In genomic region chr10:110568055-110568735, GRCh38 we compare ENCODE assay signal across 8 cellular contexts. TPM values are rescaled to one million over a fixed set of nuclear protein-coding genes. Genes with fewer than 3 reads are reported as not detected.
DNase-seq lines count a peak whose midpoint lies in the region; ATAC-seq and TF ChIP-seq lines count a peak whose summit lies in the region.

No MANE protein-coding gene starts in this region.

- H4K8ac ChIP-seq in trophoblast cell (ENCODE audit: low read depth, low read length): peak overlapping the region; percentile 93

- peaks cover 6% of the 10 kb centered on the region for H3K79me2 ChIP-seq in trophoblast cell (ENCODE audit: control insufficient read depth, insufficient read depth, low read length, poor library complexity)

- peaks cover 9% of the 10 kb centered on the region for H3K79me1 ChIP-seq in trophoblast cell (ENCODE audit: low read length)

- peaks cover 36% of the 10 kb centered on the region for H3K4me1 Mint-ChIP-seq in activated naive CD4-positive, alpha-beta T cell treated with anti-CD3 and anti-CD28 coated beads for 36 hours (ENCODE audit: low read depth)

- TF ChIP-seq CTCF in Peyer's patch (IDR thresholded peaks at IDR 0.05): no peak
- TF ChIP-seq CTCF in cardiac muscle cell (IDR thresholded peaks at IDR 0.05; ENCODE audit: low read depth, low read length): no peak

- peak overlapping the region; percentile 98 for H3K27ac Mint-ChIP-seq in activated naive CD4-positive, alpha-beta T cell treated with anti-CD3 and anti-CD28 coated beads for 36 hours

- peak overlapping the region; percentile 94 for H3K14ac ChIP-seq in trophoblast cell (ENCODE audit: low read length)

- no CpG with 5 or more reads among the region's 40 CpGs for WGBS in trophoblast cell (ENCODE audit: extremely low coverage, insufficient coverage, insufficient read length)
- WGBS in urinary bladder: under 1% methylated on average over 40 of the region's 40 CpGs

- H3K4me2 ChIP-seq in trophoblast cell (ENCODE audit: low read length): peak overlapping the region; percentile 77

- intact Hi-C loops in activated naive CD4-positive, alpha-beta T cell treated with anti-CD3 and anti-CD28 coated beads for 36 hours (cut with micrococcal nuclease): loop anchor here (1.0 to 5.0 kb wide), 4 partner anchors 9 to 591 kb away; partner anchors contain the start of gene PDCD4

- H3K9me3 ChIP-seq in Peyer's patch (no peaks in the 10 kb centered on the region), cardiac muscle cell (ENCODE audit: low read depth) (no peaks in the 10 kb centered on the region), trophoblast cell (ENCODE audit: insufficient read depth, low read depth, low read length) (no peaks in the 10 kb centered on the region)

- H2BK120ac ChIP-seq in trophoblast cell (ENCODE audit: insufficient read depth, low read length, poor library complexity): peak overlapping the region; percentile 8

- H3K9ac ChIP-seq in trophoblast cell (ENCODE audit: low read length): peak overlapping the region; percentile 91

- no peaks in the 10 kb centered on the region for H3K9me3 Mint-ChIP-seq in activated naive CD4-positive, alpha-beta T cell treated with anti-CD3 and anti-CD28 coated beads for 36 hours

- H3K27me3 ChIP-seq in Peyer's patch (no peaks in the 10 kb centered on the region), cardiac muscle cell (no peaks in the 10 kb centered on the region), trophoblast cell (ENCODE audit: insufficient read depth, low read length) (no peaks in the 10 kb centered on the region)

- H2AK5ac ChIP-seq in trophoblast cell (ENCODE audit: low read length): no peak overlapping the region

- peak; percentile 26 for ATAC-seq in HG02973 (IDR thresholded peaks at IDR 0.05; ENCODE audit: unreplicated experiment)

- no peak overlapping the region for H3K23ac ChIP-seq in trophoblast cell (ENCODE audit: low read length)

- H2BK12ac ChIP-seq in trophoblast cell (ENCODE audit: low read length): no peak overlapping the region

- H4K12ac ChIP-seq in trophoblast cell (ENCODE audit: low read depth, low read length): no peak overlapping the region

- H3K18ac ChIP-seq in trophoblast cell (ENCODE audit: low read length): peak overlapping the region; percentile 9

- H4K91ac ChIP-seq in trophoblast cell (ENCODE audit: low read depth, low read length): peak overlapping the region; percentile 81

- peak overlapping the region; percentile 91 for H2AFZ ChIP-seq in trophoblast cell (ENCODE audit: insufficient read depth, low read length, poor library complexity)

- peak overlapping the region; percentile 89 for H3K4ac ChIP-seq in trophoblast cell (ENCODE audit: low read depth, low read length)

- H3K27me3 Mint-ChIP-seq in activated naive CD4-positive, alpha-beta T cell treated with anti-CD3 and anti-CD28 coated beads for 36 hours (ENCODE audit: low read depth): peaks cover 4% of the 10 kb centered on the region

- no peaks in the 10 kb centered on the region for H3K36me3 ChIP-seq in Peyer's patch
- no peaks in the 10 kb centered on the region for H3K36me3 ChIP-seq in cardiac muscle cell
- no peaks in the 10 kb centered on the region for H3K36me3 ChIP-seq in trophoblast cell (ENCODE audit: control insufficient read depth in 1 of 2, insufficient read depth in 2 of 2, low read length in 2 of 2)
- no peaks in the 10 kb centered on the region for H3K36me3 ChIP-seq in urinary bladder (ENCODE audit: insufficient read depth)

- H3K4me3 ChIP-seq in Peyer's patch: peak overlapping the region; percentile 74 to 96 (median 88)
- H3K4me3 ChIP-seq in cardiac muscle cell: peak overlapping the region; percentile 84
- H3K4me3 ChIP-seq in trophoblast cell (ENCODE audit: low read depth, low read length): peak overlapping the region; percentile 98
- peak overlapping the region; percentile 91 for H3K4me3 ChIP-seq in urinary bladder (ENCODE audit: low read depth, low read length)

- no peak for TF ChIP-seq POLR2A in Peyer's patch (IDR thresholded peaks at IDR 0.05)

- peak overlapping the region; percentile 83 to 94 (median 89) for H3K27ac ChIP-seq in Peyer's patch
- H3K27ac ChIP-seq in cardiac muscle cell: peak overlapping the region; percentile 99
- peak overlapping the region; percentile 72 for H3K27ac ChIP-seq in trophoblast cell (ENCODE audit: low read depth, low read length)
- peak overlapping the region; percentile 34 for H3K27ac ChIP-seq in urinary bladder (ENCODE audit: low read depth)

- H2BK5ac ChIP-seq in trophoblast cell (ENCODE audit: low read depth, low read length, poor library complexity): peak overlapping the region; percentile 86

- H3K4me3 Mint-ChIP-seq in activated naive CD4-positive, alpha-beta T cell treated with anti-CD3 and anti-CD28 coated beads for 36 hours: peak overlapping the region; percentile 87

- peak; percentile 25 for DNase-seq in SIG-M5 treated with dmso at 0.1 percent for 504 hours (lab: John Stamatoyannopoulos, UW; ENCODE audit: unreplicated experiment)
- DNase-seq in SIG-M5 (lab: John Stamatoyannopoulos, UW): no peak
- DNase-seq in Peyer's patch: peak in 2 of 3 donors; percentile 58 to 75
- DNase-seq in activated naive CD4-positive, alpha-beta T cell treated with anti-CD3 and anti-CD28 coated beads for 36 hours: peak; percentile 69
- peak; percentile 21 to 77 for DNase-seq in cardiac muscle cell (ENCODE audit: low read depth in 1 of 2, low spot score in 1 of 2)
- DNase-seq in trophoblast cell: peak; percentile 2 to 37

- peaks cover 21% of the 10 kb centered on the region for H3K36me3 Mint-ChIP-seq in activated naive CD4-positive, alpha-beta T cell treated with anti-CD3 and anti-CD28 coated beads for 36 hours (ENCODE audit: low read depth)

- CTCF ChIA-PET in activated naive CD4-positive, alpha-beta T cell treated with anti-CD3 and anti-CD28 coated beads for 36 hours (lab: Charles Lee): interaction anchor here (1.0 kb wide), 1 partner anchor 104 kb away, joined by 3 read pairs; no protein-coding TSS in a partner anchor

- peaks cover 0 to 12% (median 7%) of the 10 kb centered on the region in 4 donors for H3K4me1 ChIP-seq in Peyer's patch
- peaks cover 30% of the 10 kb centered on the region for H3K4me1 ChIP-seq in cardiac muscle cell (ENCODE audit: low read depth)
- no peaks in the 10 kb centered on the region for H3K4me1 ChIP-seq in trophoblast cell (ENCODE audit: control insufficient read depth in 1 of 2, insufficient read depth in 2 of 2, low read length in 2 of 2)
- no peaks in the 10 kb centered on the region for H3K4me1 ChIP-seq in urinary bladder (ENCODE audit: insufficient read depth)

RNA-seq across cellular contexts. Expression of gene SMC3, which starts 0.7 kb away (rescaled TPM):
- total RNA-seq in Peyer's patch: 10 to 100 TPM; 21.9 to 37.1 (median 33.0) TPM
- total RNA-seq in activated naive CD4-positive, alpha-beta T cell treated with anti-CD3 and anti-CD28 coated beads for 36 hours: 10 to 100 TPM; 81.3 to 85.0 TPM
- 21.6 and 40.7 TPM in 2 replicates for total RNA-seq in cardiac muscle cell
- 81.5 and 122 TPM in 2 replicates for polyA plus RNA-seq in cardiac muscle cell
- polyA plus RNA-seq in trophoblast cell (2013): 24.5 and 26.8 TPM in 2 replicates
- total RNA-seq in urinary bladder: 50.7 TPM
- polyA plus RNA-seq in urinary bladder: 25.8 TPM

Comparison
In these comparisons a context has a peak if more than half of its experiments do, and no peak if none do; other contexts are left out.
1. H3K27ac ChIP-seq: peak in every context shown above with its lines; median percentile 99 in cardiac muscle cell; 89 in Peyer's patch; 72 in trophoblast cell; 34 in urinary bladder.